In the genomic region with DNA sequence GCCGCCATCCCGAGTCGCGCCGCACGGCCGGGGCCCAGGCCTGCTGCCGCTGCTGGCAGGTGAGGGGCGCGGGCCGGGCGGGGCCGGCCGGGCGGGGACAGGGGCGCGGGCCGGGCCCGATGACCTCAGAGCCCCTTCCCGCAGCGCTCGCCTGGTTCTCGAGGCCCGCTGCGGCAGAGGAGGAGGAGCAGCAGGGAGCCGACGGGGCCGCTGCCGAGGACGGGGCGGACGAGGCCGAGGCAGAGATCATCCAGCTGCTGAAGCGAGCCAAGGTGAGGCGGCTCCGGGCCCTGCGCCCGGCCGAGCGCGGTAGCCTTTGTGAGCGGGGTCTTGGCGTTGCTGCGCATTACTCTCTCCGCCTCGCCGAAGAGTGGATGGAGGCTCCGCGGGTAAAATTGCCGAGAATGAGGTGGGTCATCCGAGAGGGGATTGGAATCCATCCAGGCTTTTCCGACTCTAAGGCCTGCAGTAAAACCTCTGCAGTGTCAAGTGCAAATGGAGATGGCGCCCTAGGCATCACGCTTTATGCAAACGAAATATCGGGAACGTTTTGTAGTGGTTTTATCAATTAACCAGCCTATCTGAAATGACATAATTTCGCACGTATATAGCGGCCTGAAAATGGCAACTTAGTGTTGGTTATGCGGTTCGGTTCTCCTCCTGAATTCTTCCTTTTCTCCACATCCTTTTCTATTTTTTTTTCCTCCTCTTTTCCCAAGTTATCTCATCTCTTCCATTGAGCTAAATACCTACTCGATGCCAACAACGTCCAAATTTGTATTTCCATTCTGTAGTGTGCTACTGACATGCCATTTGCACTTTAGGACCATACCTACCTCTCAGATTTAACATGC, we compare ENCODE assay signal across 8 cellular contexts.
DNase-seq lines count a peak whose midpoint lies in the region; ATAC-seq and TF ChIP-seq lines count a peak whose summit lies in the region.

No MANE protein-coding gene starts in this region.

- peaks cover 53% of the 10 kb centered on the region for H3K36me3 ChIP-seq in DOHH2 (ENCODE audit: control insufficient read depth, low read length)
- peaks cover 43% of the 10 kb centered on the region for H3K36me3 ChIP-seq in neuron (ENCODE audit: insufficient read depth, low read length)

- H4K20me1 ChIP-seq in DOHH2 (ENCODE audit: control insufficient read depth, insufficient read depth, low read depth, low read length): peaks cover 19% of the 10 kb centered on the region

- peaks cover 57% of the 10 kb centered on the region for H3K79me2 ChIP-seq in DOHH2 (ENCODE audit: control insufficient read depth, low read length)

- H3K4me2 ChIP-seq in DOHH2 (ENCODE audit: low read length): peak overlapping the region; percentile 62

- peaks cover 21% of the 10 kb centered on the region for H3K4me1 ChIP-seq in DOHH2 (ENCODE audit: control insufficient read depth, low read length)
- H3K4me1 ChIP-seq in neuron (ENCODE audit: insufficient read depth, low read length): peaks cover 10% of the 10 kb centered on the region

- DNase-seq in HPDE6-E6E7 (ENCODE audit: extremely low spot score): peak; percentile 26
- DNase-seq in UCSD-AML1 (lab: John Stamatoyannopoulos, UW; ENCODE audit: unreplicated experiment): peak; percentile 62
- peak; percentile 20 for DNase-seq in fibroblast of gingiva (ENCODE audit: low read depth)
- no peak for DNase-seq in stimulated activated CD4-positive, alpha-beta T cell treated with anti-CD3 and anti-CD28 coated beads, Interleukin-2, amount 100 ng/mL, for 24 hours
- no peak for DNase-seq in SKM-1 (lab: John Stamatoyannopoulos, UW; ENCODE audit: unreplicated experiment)

- H3K9me2 ChIP-seq in DOHH2 (replicated peaks; ENCODE audit: control insufficient read depth, low read length): no peaks in the 10 kb centered on the region

- ATAC-seq in GM19467 (IDR thresholded peaks at IDR 0.05; ENCODE audit: unreplicated experiment): peak; percentile 20

- TF ChIP-seq CTCF in DOHH2 (IDR thresholded peaks at IDR 0.05; ENCODE audit: low read depth, low read length, poor library complexity, severe bottlenecking): peak; percentile 18

- H3K27me3 ChIP-seq in DOHH2 (ENCODE audit: control insufficient read depth, low read length) (no peaks in the 10 kb centered on the region), neuron (ENCODE audit: insufficient read depth, low read length) (no peaks in the 10 kb centered on the region)

- H3K4me3 ChIP-seq in DOHH2 (ENCODE audit: low read length) (peak overlapping the region; percentile 96), neuron (ENCODE audit: low read length) (peak overlapping the region; percentile 75)

- peaks cover 10% of the 10 kb centered on the region for H3F3A ChIP-seq in DOHH2 (ENCODE audit: control insufficient read depth, insufficient read depth)

- H3K9me3 ChIP-seq in DOHH2 (ENCODE audit: control insufficient read depth, insufficient read depth, low read length) (no peaks in the 10 kb centered on the region), neuron (ENCODE audit: low read length) (peaks cover 6% of the 10 kb centered on the region)

- no peak overlapping the region for H2AFZ ChIP-seq in neuron (ENCODE audit: low read depth, low read length)

- peak overlapping the region; percentile 78 for H3K27ac ChIP-seq in DOHH2 (ENCODE audit: low read depth, low read length)

Comparison
In these comparisons a context has a peak if more than half of its experiments do, and no peak if none do; other contexts are left out.
1. DNase-seq: peak in HPDE6-E6E7 (single experiment), UCSD-AML1 (single experiment) and fibroblast of gingiva (single experiment); none in stimulated activated CD4-positive, alpha-beta T cell treated with anti-CD3 and anti-CD28 coated beads, Interleukin-2, amount 100 ng/mL, for 24 hours (0 of 2) and SKM-1 (single experiment).